14 cellular contexts compared by ENCODE assay signal in the genomic region with DNA sequence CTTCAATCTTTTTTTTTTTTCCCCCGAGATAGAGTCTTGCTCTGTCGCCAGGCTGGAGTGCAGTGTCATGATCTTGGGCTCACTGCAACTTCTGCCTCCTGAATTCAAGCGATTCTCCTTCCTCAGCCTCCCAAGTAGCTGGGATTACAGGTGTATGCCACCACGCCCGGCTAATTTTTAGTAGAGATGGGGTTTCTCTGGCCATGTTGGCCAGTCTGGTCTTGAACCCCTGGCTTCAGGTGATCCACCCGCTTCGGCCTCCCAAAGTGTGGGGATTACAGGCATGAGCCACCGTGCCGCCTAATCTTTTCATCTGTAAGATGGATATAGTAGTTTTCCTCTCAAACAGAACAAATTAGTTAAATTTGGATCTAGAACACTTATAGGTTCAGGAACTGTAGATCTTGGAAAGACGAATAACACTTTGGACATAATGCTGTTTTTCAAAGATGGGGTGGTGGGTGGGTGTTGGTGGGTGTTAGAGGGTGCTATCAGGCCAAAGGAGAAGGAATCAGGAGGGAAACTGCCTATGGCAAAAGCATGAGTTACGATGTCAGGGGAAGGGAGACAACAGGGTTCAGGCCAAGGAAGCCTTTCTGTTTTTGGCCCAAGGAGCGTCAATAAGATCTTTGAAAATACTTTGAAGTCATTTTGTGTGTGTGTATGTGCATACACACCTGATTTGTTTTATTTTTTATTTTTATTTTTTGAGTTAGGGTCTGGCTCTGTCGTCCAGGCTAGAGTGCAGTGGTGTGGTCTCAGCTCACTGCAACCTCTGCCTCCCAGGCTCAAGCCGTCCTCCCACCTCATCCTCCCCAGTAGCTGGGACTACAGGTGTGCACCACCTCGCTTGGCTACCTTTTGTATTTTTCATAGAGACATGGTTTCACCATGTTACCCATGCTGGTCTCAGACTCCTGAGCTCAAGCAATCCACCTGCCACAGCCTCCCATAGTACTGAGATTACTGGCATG. TPM values are rescaled to one million over a fixed set of nuclear protein-coding genes. Genes with fewer than 3 reads are reported as not detected.
DNase-seq lines count a peak whose midpoint lies in the region; ATAC-seq, FAIRE-seq and TF ChIP-seq lines count a peak whose summit lies in the region.
"Had no signal": no experiment of that assay in that cellular context is flagged by ENCODE, and none has a peak within 500 bp of the region (broad histone marks: within the 10 kb centered on the region; RNA-seq: fewer than 3 reads in every experiment).

No MANE protein-coding gene starts in this region.

- in situ Hi-C loops in GM12878 (cut with MboI): no loop called here

- TF ChIP-seq EP300 in GM12878 (IDR thresholded peaks at IDR 0.05; ENCODE audit: borderline replicate concordance in 1 of 2, control insufficient read depth in 1 of 2, low read depth in 2 of 2, low read length in 2 of 2): no peak

- H3K4me3 ChIP-seq in cardiac muscle cell: no peak overlapping the region
- no peak overlapping the region for H3K4me3 ChIP-seq in NB4 (ENCODE audit: low read depth, low read length)
- H3K4me3 ChIP-seq in GM12878: no peak overlapping the region
- no peak overlapping the region for H3K4me3 ChIP-seq in osteoblast (ENCODE audit: insufficient read depth, low read length)
- H3K4me3 ChIP-seq: uterus had no signal

- RAD21 ChIA-PET in GM12878 (lab: Charles Lee; ENCODE audit: unreplicated experiment): no interaction called here

- DNase-seq in cardiac muscle cell (ENCODE audit: low read depth in 1 of 2, low spot score in 1 of 2): no peak
- no peak for DNase-seq in cardiac septum (ENCODE audit: low spot score)
- DNase-seq in NB4 (ENCODE audit: low read depth): peak; percentile 45
- no peak for DNase-seq in GM12878 (ENCODE audit: low read depth, low spot score)
- no peak for DNase-seq in stimulated activated effector memory CD8-positive, alpha-beta T cell treated with anti-CD3 and anti-CD28 coated beads, Interleukin-12 subunit alpha, Interleukin-12 subunit beta, amount 100 ng/mL, for 72 hours (ENCODE audit: low spot score in 2 of 2)
- DNase-seq in NCI-H2107 (lab: John Stamatoyannopoulos, UW): no peak
- no peak for DNase-seq in osteoblast (ENCODE audit: insufficient read length, low spot score, missing footprints)
- DNase-seq in HT-29 (ENCODE audit: low spot score): no peak
- DNase-seq: DMS79 treated with DMSO at 0.1 percent for 48 hours; effector CD8-positive, alpha-beta T cell; NCI-H2029 treated with DMSO at 0.1 percent for 48 hours; uterus had no signal

- CTCF ChIA-PET in GM12878 (lab: Yijun Ruan, JAX): interaction anchor here (0.7 to 3.5 kb wide), 2 partner anchors 13 to 18 kb away, joined by 4 to 25 read pairs; no protein-coding TSS in a partner anchor

- H3K79me2 ChIP-seq in GM12878 (ENCODE audit: control insufficient read depth, insufficient read depth, low read length) (peaks cover 27% of the 10 kb centered on the region), osteoblast (ENCODE audit: insufficient read depth, low read length) (peaks cover 26% of the 10 kb centered on the region)

- TF ChIP-seq POLR2A in NB4 (IDR thresholded peaks at IDR 0.05; ENCODE audit: extremely low read depth, insufficient read length) (no peak), GM12878 (IDR thresholded peaks at IDR 0.05; ENCODE audit: low read depth, low read length) (peak; percentile 58)

- TF ChIP-seq RAD21 in GM12878 (IDR thresholded peaks at IDR 0.05; ENCODE audit: insufficient read depth, low read depth, low read length): no peak

- no peak; the same call in 2 of the 3 replicates for ATAC-seq in GM12878
- no peak for ATAC-seq in stimulated activated effector memory CD8-positive, alpha-beta T cell treated with anti-CD3 and anti-CD28 coated beads, Interleukin-12 subunit alpha, Interleukin-12 subunit beta, amount 100 ng/mL, for 72 hours

- peaks cover 37% of the 10 kb centered on the region for H3K4me1 Mint-ChIP-seq in stimulated activated effector memory CD8-positive, alpha-beta T cell treated with anti-CD3 and anti-CD28 coated beads, Interleukin-12 subunit alpha, Interleukin-12 subunit beta, amount 100 ng/mL, for 72 hours

- H3K36me3 ChIP-seq in cardiac muscle cell (peaks cover 27% of the 10 kb centered on the region), GM12878 (ENCODE audit: control insufficient read depth in 2 of 2, insufficient read depth in 2 of 2, low read length in 1 of 2) (peaks cover 10 to 51% of the 10 kb centered on the region in 2 experiments), osteoblast (ENCODE audit: insufficient read depth, low read length) (peaks cover 54% of the 10 kb centered on the region)
- H3K36me3 ChIP-seq: uterus had no signal

- H3K4me2 ChIP-seq in GM12878 (ENCODE audit: control insufficient read depth, insufficient read depth): no peak overlapping the region
- H3K4me2 ChIP-seq in osteoblast (ENCODE audit: insufficient read depth, low read length): no peak overlapping the region

- H3K27me3 ChIP-seq in cardiac muscle cell (no peaks in the 10 kb centered on the region), GM12878 (replicated peaks in 1 of 2; ENCODE audit: control insufficient read depth in 2 of 2, insufficient read depth in 2 of 2, low read length in 1 of 2) (no peaks in the 10 kb centered on the region), osteoblast (ENCODE audit: insufficient read depth, low read length) (no peaks in the 10 kb centered on the region)
- H3K27me3 ChIP-seq: uterus had no signal

- H3K9me3 Mint-ChIP-seq in stimulated activated effector memory CD8-positive, alpha-beta T cell treated with anti-CD3 and anti-CD28 coated beads, Interleukin-12 subunit alpha, Interleukin-12 subunit beta, amount 100 ng/mL, for 72 hours: no peaks in the 10 kb centered on the region

- BruUV-seq in GM12878 (replicated peaks; lab: Mats Ljungman, UMichigan): no TSS peak

- TF ChIP-seq CTCF in cardiac muscle cell (IDR thresholded peaks at IDR 0.05; ENCODE audit: low read depth, low read length): no peak
- TF ChIP-seq CTCF in NB4 (IDR thresholded peaks at IDR 0.05; ENCODE audit: low read depth, low read length): no peak
- no peak for TF ChIP-seq CTCF in GM12878 (IDR thresholded peaks at IDR 0.05 in 2 of 3, conservative IDR thresholded peaks at IDR 0.05 in 1 of 3; ENCODE audit: control insufficient read depth in 2 of 3, extremely low read depth in 1 of 3, insufficient read depth in 1 of 3, low read depth in 3 of 3, low read length in 3 of 3)
- TF ChIP-seq CTCF in osteoblast (IDR thresholded peaks at IDR 0.05; ENCODE audit: extremely low read depth, low read depth, low read length): no peak

- no peak overlapping the region for H3K4me3 Mint-ChIP-seq in stimulated activated effector memory CD8-positive, alpha-beta T cell treated with anti-CD3 and anti-CD28 coated beads, Interleukin-12 subunit alpha, Interleukin-12 subunit beta, amount 100 ng/mL, for 72 hours

- peaks cover 93% of the 10 kb centered on the region for H3K36me3 Mint-ChIP-seq in stimulated activated effector memory CD8-positive, alpha-beta T cell treated with anti-CD3 and anti-CD28 coated beads, Interleukin-12 subunit alpha, Interleukin-12 subunit beta, amount 100 ng/mL, for 72 hours

- H2AFZ ChIP-seq in GM12878 (ENCODE audit: control insufficient read depth, low read depth, low read length): no peak overlapping the region
- no peak overlapping the region for H2AFZ ChIP-seq in osteoblast (ENCODE audit: low read length)

- H3K9ac ChIP-seq in GM12878 (ENCODE audit: control insufficient read depth, insufficient read depth, low read length): no peak overlapping the region

- H3K27ac Mint-ChIP-seq in stimulated activated effector memory CD8-positive, alpha-beta T cell treated with anti-CD3 and anti-CD28 coated beads, Interleukin-12 subunit alpha, Interleukin-12 subunit beta, amount 100 ng/mL, for 72 hours: peak overlapping the region; percentile 52

- SMC1A ChIA-PET in GM12878 (lab: Charles Lee; ENCODE audit: uncharacterized antibody, unreplicated experiment): interaction anchor here (0.7 to 1.4 kb wide), 2 partner anchors 12 to 396 kb away, joined by 4 read pairs; a partner anchor contains a TSS

- H3K9me3 ChIP-seq in cardiac muscle cell (ENCODE audit: low read depth) (no peaks in the 10 kb centered on the region), GM12878 (replicated peaks; ENCODE audit: control insufficient read depth, insufficient read depth, low read length) (no peaks in the 10 kb centered on the region; the same call in 2 of the 3 replicates), osteoblast (ENCODE audit: low read depth, low read length) (no peaks in the 10 kb centered on the region)
- H3K9me3 ChIP-seq: uterus had no signal

- FAIRE-seq in GM12878 (lab: Jason Lieb, UNC): no peak
- FAIRE-seq: frontal cortex had no signal

- H4K20me1 ChIP-seq in GM12878 (ENCODE audit: control insufficient read depth, insufficient read depth) (peaks cover 4% of the 10 kb centered on the region; the same call in 1 of the 2 replicates), osteoblast (ENCODE audit: insufficient read depth, low read length) (peaks cover 46% of the 10 kb centered on the region)

- intact Hi-C loops in cardiac septum (cut with DNase I) (no loop called here), GM12878 (cut with micrococcal nuclease; ENCODE audit: unreplicated experiment) (loop anchor here (10.0 kb wide), 1 partner anchor 391 kb away; no protein-coding TSS in a partner anchor)

- 91% methylated on average over 15 of the region's 15 CpGs for WGBS in GM12878 (ENCODE audit: insufficient coverage, insufficient replicate concordance, low lambda C conversion rate, missing lambda C conversion rate)

- POLR2A ChIA-PET in GM12878 (lab: Charles Lee): interaction anchor here (0.7 to 1.2 kb wide), 2 partner anchors 9 to 88 kb away, joined by 3 read pairs; no protein-coding TSS in a partner anchor

- peak overlapping the region; percentile 30 for H3K27ac ChIP-seq in cardiac muscle cell
- H3K27ac ChIP-seq in GM12878 (ENCODE audit: control insufficient read depth, insufficient read depth): no peak overlapping the region
- H3K27ac ChIP-seq in osteoblast (ENCODE audit: low read depth, low read length): no peak overlapping the region
- H3K27ac ChIP-seq: uterus, VCaP had no signal

- H3K4me1 ChIP-seq in cardiac muscle cell (ENCODE audit: low read depth) (peaks cover 10% of the 10 kb centered on the region), GM12878 (ENCODE audit: control insufficient read depth, insufficient read depth, low read length) (peaks cover 7% of the 10 kb centered on the region; the same call in 1 of the 2 replicates), osteoblast (ENCODE audit: insufficient read depth, low read length) (peaks cover 37% of the 10 kb centered on the region)

RNA-seq across cellular contexts. Expression of a gene that starts 6.8 kb away (rescaled TPM):
- total RNA-seq in cardiac muscle cell (685 and 1,239 TPM in 2 replicates), cardiac septum (1,531 TPM), GM12878 (2014; rRNA removed) (5,309 and 5,362 TPM in 2 replicates), GM12878 (2014; rRNA removed; fragmentation: Illumina TruSeq; extraction: Trizol) (6,854 and 6,909 TPM in 2 replicates), GM12878 (2021) (4,280 and 4,544 TPM in 2 replicates), osteoblast (869 and 994 TPM in 2 replicates)
- polyA plus RNA-seq in cardiac muscle cell (1,245 and 1,367 TPM in 2 replicates), GM12878 (2011; rRNA removed) (3,166 and 4,373 TPM in 2 replicates), GM12878 (2014; fragmentation: Illumina TruSeq; extraction: Trizol) (6,507 and 6,854 TPM in 2 replicates), GM12878 (2014; fragmentation: Nextera tagmentation; extraction: Ambion mirVana) (1,000 to 10,000 TPM; 4,917 to 6,297 TPM), GM12878 (2014; rRNA removed) (5,304 and 6,998 TPM in 2 replicates), GM12878 (2016; fragmentation: Nextera tagmentation; extraction: Ambion mirVana) (1,000 to 10,000 TPM; 2,847 to 3,044 TPM)
- total RNA-seq in GM12878 (2013; cell fraction: nucleolus; rRNA removed): 278 and 283 TPM in 2 replicates
- polyA plus RNA-seq in GM12878 (2011; ENCODE audit: low read depth): 2,141 TPM
- 2,379 and 2,532 TPM in 2 replicates for polyA plus RNA-seq in GM12878 (2011; cell fraction: cytosol; rRNA removed)
- 721 and 1,775 TPM in 2 replicates for polyA plus RNA-seq in GM12878 (2011; cell fraction: nucleus; rRNA removed)
- 10,399 and 10,670 TPM in 2 replicates for polyA plus RNA-seq in GM12878 (2012)
- 670 and 1,130 TPM in 2 replicates for polyA minus RNA-seq in GM12878 (2011; rRNA and poly(A)+ RNA removed)
- polyA minus RNA-seq in GM12878 (2011; cell fraction: cytosol; rRNA and poly(A)+ RNA removed): 813 and 892 TPM in 2 replicates
- 231 and 314 TPM in 2 replicates for polyA minus RNA-seq in GM12878 (2011; cell fraction: nucleus; rRNA and poly(A)+ RNA removed)
- 2,133 and 2,247 TPM in 2 replicates for total RNA-seq in HT-29 (2014; rRNA removed; shearing (Covaris generic))
